In genomic region chr22:32528984-32529982, GRCh38 we compare ENCODE assay signal across 8 cellular contexts. TPM values are rescaled to one million over a fixed set of nuclear protein-coding genes. Genes with fewer than 3 reads are reported as not detected.
A peak's percentile ranks its signal among the peaks of the same experiment; 100 is the strongest.
DNase-seq lines count a peak whose midpoint lies in the region; ATAC-seq and TF ChIP-seq lines count a peak whose summit lies in the region.
"Had no signal": no experiment of that assay in that cellular context is flagged by ENCODE, and none has a peak within 500 bp of the region (broad histone marks: within the 10 kb centered on the region; RNA-seq: fewer than 3 reads in every experiment).

No MANE protein-coding gene starts in this region.

- peak; percentile 76 for ATAC-seq in left colon
- no peak for ATAC-seq in HG03460 (IDR thresholded peaks at IDR 0.05; ENCODE audit: unreplicated experiment)

- intact Hi-C loops in left colon (cut with DNase I, micrococcal nuclease) = loop anchor here in 1 of 2 donors (5.0 kb wide), 3 partner anchors 268 to 473 kb away; no protein-coding TSS in a partner anchor

- peak; percentile 79 for DNase-seq in GM10266 (ENCODE audit: extremely low spot score)
- DNase-seq in NCI-H1092 (lab: John Stamatoyannopoulos, UW) = peak; percentile 32
- DNase-seq in activated CD4-positive, alpha-beta T cell treated with anti-CD3 and anti-CD28 coated beads for 24 hours (ENCODE audit: low read depth in 2 of 2) = peak; percentile 40 to 55
- peak; percentile 91 for DNase-seq in choroid plexus epithelial cell (ENCODE audit: low read depth)
- peak; percentile 82 to 88 for DNase-seq in left colon
- DNase-seq in stimulated activated CD4-positive, alpha-beta T cell treated with anti-CD3 and anti-CD28 coated beads, Interleukin-1b, Interleukin-23, amount 100 ng/mL, for 1 hour (ENCODE audit: low read depth in 2 of 2) = peak; percentile 12 to 30

- TF ChIP-seq CTCF in GM10266 (IDR thresholded peaks at IDR 0.05; ENCODE audit: control insufficient read depth, insufficient read depth, low read depth, missing control alignments) = peak; percentile 81
- TF ChIP-seq CTCF in choroid plexus epithelial cell (conservative IDR thresholded peaks at IDR 0.05; ENCODE audit: low read depth, low read length) = peak; percentile 91

- H3K4me3 ChIP-seq in choroid plexus epithelial cell (ENCODE audit: low read depth, low read length) = no peak overlapping the region
- H3K4me3 ChIP-seq: skin epidermis had no signal

RNA-seq across cellular contexts. Expression of gene FBXO7, which starts 54.7 kb away (rescaled TPM):
- total RNA-seq in left colon = 10 to 100 TPM; 66.9 to 84.2 TPM

Comparison
In these comparisons a context has a peak if more than half of its experiments do, and no peak if none do; other contexts are left out.
1. DNase-seq: peak in every context shown above with its lines; median percentile 91 in choroid plexus epithelial cell; 85 in left colon; 79 in GM10266; 48 in activated CD4-positive, alpha-beta T cell treated with anti-CD3 and anti-CD28 coated beads for 24 hours; 32 in NCI-H1092; 21 in stimulated activated CD4-positive, alpha-beta T cell treated with anti-CD3 and anti-CD28 coated beads, Interleukin-1b, Interleukin-23, amount 100 ng/mL, for 1 hour.